ENCODE assay signal across 17 cellular contexts in the genomic region with DNA sequence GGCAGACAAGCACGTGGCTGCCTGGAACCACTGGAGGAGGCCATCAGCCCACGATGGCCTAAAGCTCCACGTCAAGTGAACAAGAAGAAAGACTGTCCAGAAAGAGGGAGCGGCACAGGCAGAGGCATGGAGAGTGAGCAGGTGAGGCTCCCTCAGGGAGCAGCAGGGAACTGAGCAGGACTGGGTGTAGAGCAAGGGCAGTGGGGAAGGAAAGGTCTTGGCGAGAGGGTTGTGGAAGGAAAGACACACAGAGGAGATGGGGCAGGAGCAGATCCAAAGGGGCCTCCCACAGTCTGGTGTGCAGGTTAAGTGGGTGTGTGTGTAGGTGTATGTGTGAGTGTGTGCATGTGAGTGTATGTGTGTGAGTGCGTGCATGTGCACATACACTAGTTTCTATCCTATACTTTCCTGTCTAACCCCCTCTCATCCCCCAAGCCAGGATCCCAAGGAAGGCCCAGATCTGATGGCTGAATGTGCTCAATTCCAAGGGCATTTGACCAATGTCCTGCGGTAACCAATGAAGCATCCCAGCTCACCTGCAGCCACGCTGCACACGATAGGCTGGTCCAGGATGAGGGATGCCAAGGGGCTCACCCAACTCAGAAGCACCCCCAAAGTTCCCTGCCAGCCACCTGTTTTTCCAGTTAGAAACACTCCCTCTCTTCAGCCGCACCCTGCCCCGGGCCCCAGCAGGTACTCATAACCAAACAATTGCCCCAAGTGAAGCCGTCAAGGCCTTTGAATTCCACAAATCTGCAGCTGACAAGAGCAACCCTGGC.
DNase-seq lines count a peak whose midpoint lies in the region; ATAC-seq and TF ChIP-seq lines count a peak whose summit lies in the region.
"Had no signal": no experiment of that assay in that cellular context is flagged by ENCODE, and none has a peak within 500 bp of the region (broad histone marks: within the 10 kb centered on the region; RNA-seq: fewer than 3 reads in every experiment).

No MANE protein-coding gene starts in this region.

- H2BK15ac ChIP-seq in mesendoderm (replicated peaks; ENCODE audit: low read depth) = no peak overlapping the region

- H3K4ac ChIP-seq in mesendoderm (ENCODE audit: low read depth, low read length) = no peak overlapping the region

- H3K4me2 ChIP-seq in mesendoderm (ENCODE audit: low read length) = no peak overlapping the region

- no peaks in the 10 kb centered on the region for H3K79me1 ChIP-seq in mesendoderm (ENCODE audit: low read length)

- no peak overlapping the region for H3K27ac Mint-ChIP-seq in stimulated activated memory B cell treated with anti-CD40 and anti-IgM and Interleukin-4, amounts not matched to agents 10 μg/mL and 1 μg/mL and 100 μg/mL, for 72 hours
- H3K27ac Mint-ChIP-seq: CD8-positive, alpha-beta memory T cell had no signal

- H3K9me3 ChIP-seq in HEK293 (ENCODE audit: control insufficient read depth, insufficient read depth, low read depth, low read length) (no peaks in the 10 kb centered on the region), esophagus (ENCODE audit: control insufficient read depth in 2 of 2, insufficient read depth in 1 of 2, low read depth in 1 of 2, low read length in 1 of 2) (no peaks in the 10 kb centered on the region)
- H3K9me3 ChIP-seq: BE2C had no signal

- H3K4me3 ChIP-seq in HEK293 (ENCODE audit: low read depth, low read length) = no peak overlapping the region
- H3K4me3 ChIP-seq in esophagus (ENCODE audit: low read depth in 1 of 2, low read length in 2 of 2) = no peak overlapping the region
- no peak overlapping the region for H3K4me3 ChIP-seq in mesendoderm (ENCODE audit: low read length)

- 68 to 76% methylated on average over 12 of the region's 12 CpGs for WGBS in esophagus, 2 donors
- no CpG with 5 or more reads among the region's 12 CpGs for WGBS in mesendoderm (ENCODE audit: extremely low coverage, insufficient coverage, low lambda C conversion rate)

- H4K8ac ChIP-seq in mesendoderm (ENCODE audit: low read depth, low read length) = no peak overlapping the region

- H3K4me3 Mint-ChIP-seq in stimulated activated memory B cell treated with anti-CD40 and anti-IgM and Interleukin-4, amounts not matched to agents 10 μg/mL and 1 μg/mL and 100 μg/mL, for 72 hours = no peak overlapping the region
- H3K4me3 Mint-ChIP-seq: CD8-positive, alpha-beta memory T cell had no signal

- no peaks in the 10 kb centered on the region for H3K27me3 Mint-ChIP-seq in stimulated activated memory B cell treated with anti-CD40 and anti-IgM and Interleukin-4, amounts not matched to agents 10 μg/mL and 1 μg/mL and 100 μg/mL, for 72 hours

- H2BK5ac ChIP-seq in mesendoderm (ENCODE audit: low read length) = peak overlapping the region; percentile 26

- no peaks in the 10 kb centered on the region for H3K4me1 Mint-ChIP-seq in stimulated activated memory B cell treated with anti-CD40 and anti-IgM and Interleukin-4, amounts not matched to agents 10 μg/mL and 1 μg/mL and 100 μg/mL, for 72 hours
- H3K4me1 Mint-ChIP-seq: CD8-positive, alpha-beta memory T cell had no signal

- DNase-seq in mesendoderm (peak; percentile 37), islet precursor cell (no peak), DMS79 treated with DMSO at 0.1 percent for 48 hours (lab: John Stamatoyannopoulos, UW) (no peak), D341Med (ENCODE audit: low spot score) (no peak)
- DNase-seq: BE2C; CD8-positive, alpha-beta memory T cell; Karpas-422; MM.1S; NCI-H1105; NCI-H1694 treated with DMSO at 0.1 percent for 48 hours; NCI-H82; Right ventricle myocardium superior had no signal

- CTCF ChIA-PET in HEK293 (lab: Yijun Ruan, JAX) = interaction anchor here (0.6 kb wide), 1 partner anchor 207 kb away, joined by 3 read pairs; no protein-coding TSS in a partner anchor

- no peak overlapping the region for H3K27ac ChIP-seq in HEK293 (ENCODE audit: extremely low read depth, low read depth, low read length)
- H3K27ac ChIP-seq in esophagus (ENCODE audit: low read depth in 2 of 2, low read length in 1 of 2) = peak overlapping the region; percentile 78 to 86
- H3K27ac ChIP-seq in mesendoderm (ENCODE audit: low read depth, low read length) = no peak overlapping the region

- TF ChIP-seq CTCF in HEK293 (tag by site-specific recombination; IDR thresholded peaks at IDR 0.05) = no peak

- H2BK120ac ChIP-seq in mesendoderm (ENCODE audit: low read depth, low read length) = no peak overlapping the region

- H3K79me2 ChIP-seq in mesendoderm (ENCODE audit: control insufficient read depth, insufficient read depth, low read length) = no peaks in the 10 kb centered on the region

- POLR2A ChIA-PET in HEK293 (lab: Yijun Ruan, JAX) = no interaction called here

- H3K23ac ChIP-seq in mesendoderm (ENCODE audit: low read length) = no peak overlapping the region

- H3K4me1 ChIP-seq in HEK293 (ENCODE audit: control insufficient read depth, insufficient read depth, low read length) (no peaks in the 10 kb centered on the region), esophagus (ENCODE audit: control insufficient read depth in 2 of 2, insufficient read depth in 2 of 2, low read length in 1 of 2) (peaks cover 0 to 11% of the 10 kb centered on the region in 2 donors), mesendoderm (ENCODE audit: control insufficient read depth, low read depth, low read length) (peaks cover 3% of the 10 kb centered on the region)
- H3K4me1 ChIP-seq: BE2C had no signal

- no peaks in the 10 kb centered on the region for H3K36me3 ChIP-seq in HEK293 (ENCODE audit: control insufficient read depth in 2 of 2, insufficient read depth in 1 of 2, low read length in 2 of 2)
- no peaks in the 10 kb centered on the region for H3K36me3 ChIP-seq in esophagus (ENCODE audit: control insufficient read depth in 2 of 2, insufficient read depth in 2 of 2, low read length in 1 of 2)
- H3K36me3 ChIP-seq in mesendoderm (ENCODE audit: control insufficient read depth, insufficient read depth, low read length) = no peaks in the 10 kb centered on the region
- H3K36me3 ChIP-seq: BE2C had no signal

- peak; percentile 40 for ATAC-seq in stimulated activated memory B cell treated with anti-CD40 and anti-IgM and Interleukin-4, amounts not matched to agents 10 μg/mL and 1 μg/mL and 100 μg/mL, for 72 hours
- ATAC-seq: HepG2, Panc1 had no signal

- no peaks in the 10 kb centered on the region for H3K9me3 Mint-ChIP-seq in stimulated activated memory B cell treated with anti-CD40 and anti-IgM and Interleukin-4, amounts not matched to agents 10 μg/mL and 1 μg/mL and 100 μg/mL, for 72 hours
- H3K9me3 Mint-ChIP-seq: CD8-positive, alpha-beta memory T cell had no signal

- H3K9ac ChIP-seq in mesendoderm (ENCODE audit: low read length) = no peak overlapping the region

- H3K56ac ChIP-seq in mesendoderm (ENCODE audit: low read length) = no peak overlapping the region

- no peak overlapping the region for H3K18ac ChIP-seq in mesendoderm (ENCODE audit: low read length)

- H3K27me3 ChIP-seq in esophagus (ENCODE audit: control insufficient read depth in 1 of 2, insufficient read depth in 2 of 2, low read length in 2 of 2) = no peaks in the 10 kb centered on the region
- no peaks in the 10 kb centered on the region for H3K27me3 ChIP-seq in mesendoderm (ENCODE audit: insufficient read depth, low read length, poor library complexity)
- H3K27me3 ChIP-seq: BE2C had no signal

- no peak overlapping the region for H2AK5ac ChIP-seq in mesendoderm (ENCODE audit: low read length)

- no peaks in the 10 kb centered on the region for H3K36me3 Mint-ChIP-seq in stimulated activated memory B cell treated with anti-CD40 and anti-IgM and Interleukin-4, amounts not matched to agents 10 μg/mL and 1 μg/mL and 100 μg/mL, for 72 hours
- H3K36me3 Mint-ChIP-seq: CD8-positive, alpha-beta memory T cell had no signal

- no peak overlapping the region for H4K5ac ChIP-seq in mesendoderm (ENCODE audit: low read length)

TF ChIP-seq in HEK293, 187 proteins besides CTCF, POLR2A, EP300 and RAD21 (continues in another document):
- TF ChIP-seq ZNF560 (tag by site-specific recombination; IDR thresholded peaks at IDR 0.05; ENCODE audit: borderline replicate concordance) = no peak
- TF ChIP-seq, protein P1, sequence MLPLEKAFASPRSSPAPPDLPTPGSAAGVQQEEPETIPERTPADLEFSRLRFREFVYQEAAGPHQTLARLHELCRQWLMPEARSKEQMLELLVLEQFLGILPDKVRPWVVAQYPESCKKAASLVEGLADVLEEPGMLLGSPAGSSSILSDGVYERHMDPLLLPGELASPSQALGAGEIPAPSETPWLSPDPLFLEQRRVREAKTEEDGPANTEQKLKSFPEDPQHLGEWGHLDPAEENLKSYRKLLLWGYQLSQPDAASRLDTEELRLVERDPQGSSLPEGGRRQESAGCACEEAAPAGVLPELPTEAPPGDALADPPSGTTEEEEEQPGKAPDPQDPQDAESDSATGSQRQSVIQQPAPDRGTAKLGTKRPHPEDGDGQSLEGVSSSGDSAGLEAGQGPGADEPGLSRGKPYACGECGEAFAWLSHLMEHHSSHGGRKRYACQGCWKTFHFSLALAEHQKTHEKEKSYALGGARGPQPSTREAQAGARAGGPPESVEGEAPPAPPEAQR (tag by site-specific recombination; IDR thresholded peaks at IDR 0.05) = no peak
- TF ChIP-seq, protein P2, sequence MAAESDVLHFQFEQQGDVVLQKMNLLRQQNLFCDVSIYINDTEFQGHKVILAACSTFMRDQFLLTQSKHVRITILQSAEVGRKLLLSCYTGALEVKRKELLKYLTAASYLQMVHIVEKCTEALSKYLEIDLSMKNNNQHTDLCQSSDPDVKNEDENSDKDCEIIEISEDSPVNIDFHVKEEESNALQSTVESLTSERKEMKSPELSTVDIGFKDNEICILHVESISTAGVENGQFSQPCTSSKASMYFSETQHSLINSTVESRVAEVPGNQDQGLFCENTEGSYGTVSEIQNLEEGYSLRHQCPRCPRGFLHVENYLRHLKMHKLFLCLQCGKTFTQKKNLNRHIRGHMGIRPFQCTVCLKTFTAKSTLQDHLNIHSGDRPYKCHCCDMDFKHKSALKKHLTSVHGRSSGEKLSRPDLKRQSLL (tag by site-specific recombination; IDR thresholded peaks at IDR 0.05) = no peak
- no peak for TF ChIP-seq ZNF324 (tag by site-specific recombination; IDR thresholded peaks at IDR 0.05)
- peak; percentile 62 for TF ChIP-seq ZFHX2 (tag by site-specific recombination; conservative IDR thresholded peaks at IDR 0.05)

Comparison
In these comparisons a context has a peak if more than half of its experiments do, and no peak if none do; other contexts are left out.
1. H3K27ac ChIP-seq: peak in esophagus (2 of 2); none in HEK293 (single experiment) and mesendoderm (single experiment).